Comparison of ENCODE assay signal across 8 cellular contexts in genomic region chr6:52284131-52284459, GRCh38. TPM values are rescaled to one million over a fixed set of nuclear protein-coding genes. Genes with fewer than 3 reads are reported as not detected.
DNase-seq lines count a peak whose midpoint lies in the region; TF ChIP-seq lines count a peak whose summit lies in the region.

No MANE protein-coding gene starts in this region.

- H3K27me3 ChIP-seq in spleen (replicated peaks in 1 of 7), result no peaks in the 10 kb centered on the region

- WGBS in spleen, 5 donors, result 0 to 1% (median 1%) methylated on average over 13 to 14 of the region's 14 CpGs

- H3K36me3 ChIP-seq in spleen, result peaks cover 0 to 40% (median 36%) of the 10 kb centered on the region in 6 donors

- intact Hi-C loops in spleen (cut with DNase I; ENCODE audit: low total_unique reads), result loop anchor here (5.0 to 10.0 kb wide), 2 partner anchors 113 to 381 kb away; no protein-coding TSS in a partner anchor

- H3K27ac ChIP-seq in spleen, result peak overlapping the region in 7 of 8 donors; percentile 56 to 87 (median 78)

- peaks cover 17 to 59% (median 34%) of the 10 kb centered on the region in 6 donors for H3K4me1 ChIP-seq in spleen

- TF ChIP-seq CTCF in GM20000 (IDR thresholded peaks at IDR 0.05; ENCODE audit: extremely low read depth, missing control alignments) (no peak), WI38 (IDR thresholded peaks at IDR 0.05; ENCODE audit: low read depth, low read length) (no peak), spleen (IDR thresholded peaks at IDR 0.05 in 8 of 11, conservative IDR thresholded peaks at IDR 0.05 in 3 of 11) (no peak)

- DNase-seq in CD1c-positive myeloid dendritic cell (ENCODE audit: extremely low spot score) (peak; percentile 25), GM20000 (ENCODE audit: low spot score) (peak; percentile 16), NCI-H1417 (lab: John Stamatoyannopoulos, UW) (peak; percentile 57 to 91 (median 87)), hepatic stellate cell (ENCODE audit: low spot score) (peak; percentile 11), spleen (no peak), HuH-7.5 (ENCODE audit: low spot score) (no peak), amniotic stem cell (lab: John Stamatoyannopoulos, UW) (no peak)

- no peaks in the 10 kb centered on the region for H3K9me3 ChIP-seq in spleen

- TF ChIP-seq POLR2A in spleen (IDR thresholded peaks at IDR 0.05), result no peak

- H3K4me3 ChIP-seq in WI38 (ENCODE audit: low read depth, low read length), result peak overlapping the region; percentile 88
- peak overlapping the region; percentile 61 to 95 (median 86) for H3K4me3 ChIP-seq in spleen

RNA-seq across cellular contexts. Expression of gene MCM3, which starts 0.4 kb away (rescaled TPM):
- total RNA-seq in spleen, result 10 to 100 TPM; 32.3 to 48.6 (median 36.8) TPM
- polyA plus RNA-seq in spleen, result 10 to 100 TPM; 21.1 to 36.5 (median 29.4) TPM

RNA-seq across cellular contexts. Expression of gene IL17F, which starts 39.8 kb away (rescaled TPM):
- total RNA-seq in spleen, result not detected
- not detected for polyA plus RNA-seq in spleen

Comparison
In these comparisons a context has a peak if more than half of its experiments do, and no peak if none do; other contexts are left out.
1. DNase-seq: peak in CD1c-positive myeloid dendritic cell (single experiment), GM20000 (single experiment), NCI-H1417 (3 of 3) and hepatic stellate cell (single experiment); none in spleen (single experiment), HuH-7.5 (single experiment) and amniotic stem cell (single experiment).